In genomic region chr7:28865494-28866257, GRCh38 we compare ENCODE assay signal across 25 cellular contexts.
DNase-seq lines count a peak whose midpoint lies in the region; ATAC-seq and TF ChIP-seq lines count a peak whose summit lies in the region.
"Had no signal": no experiment of that assay in that cellular context is flagged by ENCODE, and none has a peak within 500 bp of the region (broad histone marks: within the 10 kb centered on the region; RNA-seq: fewer than 3 reads in every experiment).

No MANE protein-coding gene starts in this region.

- no peaks in the 10 kb centered on the region for H3K4me1 Mint-ChIP-seq in natural killer cell
- H3K4me1 Mint-ChIP-seq: activated CD4-positive, alpha-beta memory T cell treated with anti-CD3 and anti-CD28 coated beads, Interleukin-2, amount 10 ng/mL, durations not matched to agents 7 days and 5 days; CD14-positive monocyte; IgD-negative memory B cell had no signal

- H3K27ac Mint-ChIP-seq in natural killer cell: no peak overlapping the region
- H3K27ac Mint-ChIP-seq: activated CD4-positive, alpha-beta memory T cell treated with anti-CD3 and anti-CD28 coated beads, Interleukin-2, amount 10 ng/mL, durations not matched to agents 7 days and 5 days; CD14-positive monocyte had no signal

- dilution Hi-C loops in mammary epithelial cell (cut with HindIII; ENCODE audit: low sequenced_read_pairs): no loop called here

- intact Hi-C loops in mammary epithelial cell (cut with micrococcal nuclease) (no loop called here), natural killer cell (cut with micrococcal nuclease) (no loop called here)

- H3K27me3 ChIP-seq in mammary epithelial cell (ENCODE audit: insufficient read depth, low read length): peaks cover 2% of the 10 kb centered on the region
- H3K27me3 ChIP-seq: ascending aorta, MG63 had no signal

- H3K9me3 Mint-ChIP-seq in natural killer cell: no peaks in the 10 kb centered on the region
- H3K9me3 Mint-ChIP-seq: activated CD4-positive, alpha-beta memory T cell treated with anti-CD3 and anti-CD28 coated beads, Interleukin-2, amount 10 ng/mL, durations not matched to agents 7 days and 5 days; IgD-negative memory B cell had no signal

- H3K27me3 Mint-ChIP-seq in natural killer cell (ENCODE audit: low read depth in 2 of 2): peaks cover 27 to 58% of the 10 kb centered on the region in 2 donors

- no peaks in the 10 kb centered on the region for H3K9me3 ChIP-seq in mammary epithelial cell (replicated peaks; ENCODE audit: insufficient read depth, low read length)
- H3K9me3 ChIP-seq: A549, ascending aorta, MG63, mucosa of descending colon, neutrophil had no signal

- CTCF ChIA-PET in mammary epithelial cell (lab: Charles Lee; ENCODE audit: low non-redundant PET): no interaction called here

- no peak overlapping the region for H2AFZ ChIP-seq in mammary epithelial cell (ENCODE audit: low read depth, low read length)

- no peak overlapping the region for H3K9ac ChIP-seq in mammary epithelial cell (ENCODE audit: insufficient read depth, low read length)

- H3K4me1 ChIP-seq in mammary epithelial cell (ENCODE audit: insufficient read depth, low read length): no peaks in the 10 kb centered on the region
- H3K4me1 ChIP-seq: A549, ascending aorta had no signal

- no peak overlapping the region for H3K27ac ChIP-seq in mammary epithelial cell (ENCODE audit: insufficient read depth, low read depth, low read length)
- H3K27ac ChIP-seq: A549, ascending aorta, neutrophil had no signal

- BruUV-seq in mammary epithelial cell (replicated peaks; lab: Mats Ljungman, UMichigan): no TSS peak

- H3K4me3 ChIP-seq in AG09309 (ENCODE audit: control insufficient read depth, low read depth, low read length) (no peak overlapping the region), choroid plexus epithelial cell (ENCODE audit: low read depth, low read length) (no peak overlapping the region), mammary epithelial cell (replicated peaks in 1 of 3; ENCODE audit: insufficient read depth in 1 of 3, low read depth in 2 of 3, low read length in 3 of 3) (no peak overlapping the region)
- H3K4me3 ChIP-seq: A549, ascending aorta, MG63, mucosa of descending colon had no signal

- 55% methylated on average over 8 of the region's 8 CpGs for WGBS in mammary epithelial cell (ENCODE audit: low coverage, missing lambda C conversion rate)

- H3K79me2 ChIP-seq in mammary epithelial cell (ENCODE audit: insufficient read depth, low read length): no peaks in the 10 kb centered on the region

- ATAC-seq in GM18861 (IDR thresholded peaks at IDR 0.05; ENCODE audit: unreplicated experiment) (no peak), esophagus mucosa (no peak), natural killer cell (no peak)
- ATAC-seq: A549, left colon, mucosa of descending colon had no signal

- H3K4me3 Mint-ChIP-seq in natural killer cell: no peak overlapping the region
- H3K4me3 Mint-ChIP-seq: activated CD4-positive, alpha-beta memory T cell treated with anti-CD3 and anti-CD28 coated beads, Interleukin-2, amount 10 ng/mL, durations not matched to agents 7 days and 5 days; CD14-positive monocyte; IgD-negative memory B cell had no signal

- no peaks in the 10 kb centered on the region for H3K36me3 ChIP-seq in mammary epithelial cell (ENCODE audit: insufficient read depth, low read length)
- H3K36me3 ChIP-seq: ascending aorta, MG63, neutrophil had no signal

- H4K20me1 ChIP-seq in mammary epithelial cell (ENCODE audit: insufficient read depth, low read length): no peaks in the 10 kb centered on the region

- in situ Hi-C loops in mammary epithelial cell (cut with MboI; ENCODE audit: low sequenced_read_pairs in 2 of 2): no loop called here

- H3K4me2 ChIP-seq in mammary epithelial cell (ENCODE audit: insufficient read depth, low read depth, low read length): no peak overlapping the region
- H3K4me2 ChIP-seq: A549 had no signal

- DNase-seq in AG09309 (ENCODE audit: low read depth) (peak; percentile 73), LHCN-M2 (ENCODE audit: low read depth) (peak; percentile 41), choroid plexus epithelial cell (ENCODE audit: low read depth) (peak; percentile 53), myocyte (ENCODE audit: low read depth) (peak; percentile 16), mammary epithelial cell (no peak), natural killer cell (no peak)
- DNase-seq: activated CD4-positive, alpha-beta memory T cell treated with anti-CD3 and anti-CD28 coated beads, Interleukin-2, amount 10 ng/mL, durations not matched to agents 7 days and 5 days; activated CD4-positive, CD25-positive, alpha-beta regulatory T cell; activated naive CD4-positive, alpha-beta T cell treated with Interleukin-2 at 50 U/mL for 16 hours; activated T-cell treated with anti-CD3 and anti-CD28 coated beads, Interleukin-2, amount 50 U/mL, for 1 hour; effector CD4-positive, alpha-beta T cell; GDM1; left colon; MG63; mucosa of descending colon; NCI-H1694; NCI-H82; T-helper 9 cell had no signal

- no peaks in the 10 kb centered on the region for H3K36me3 Mint-ChIP-seq in natural killer cell
- H3K36me3 Mint-ChIP-seq: CD14-positive monocyte had no signal

- TF ChIP-seq CTCF in AG09309 (IDR thresholded peaks at IDR 0.05; ENCODE audit: control insufficient read depth, insufficient read depth, low read depth, low read length, missing control alignments): no peak
- no peak for TF ChIP-seq CTCF in choroid plexus epithelial cell (conservative IDR thresholded peaks at IDR 0.05; ENCODE audit: low read depth, low read length)
- TF ChIP-seq CTCF in mammary epithelial cell (conservative IDR thresholded peaks at IDR 0.05 in 1 of 2, IDR thresholded peaks at IDR 0.05 in 1 of 2; ENCODE audit: extremely low read depth in 1 of 2, insufficient read depth in 1 of 2, low read depth in 1 of 2, low read length in 2 of 2): no peak
- TF ChIP-seq CTCF in natural killer cell (IDR thresholded peaks at IDR 0.05): no peak

Comparison
In these comparisons a context has a peak if more than half of its experiments do, and no peak if none do; other contexts are left out.
1. DNase-seq: peak in AG09309 (single experiment), LHCN-M2 (single experiment), choroid plexus epithelial cell (single experiment) and myocyte (single experiment); none in mammary epithelial cell (single experiment) and natural killer cell (single experiment).